10 cellular contexts compared by ENCODE assay signal in the genomic region with DNA sequence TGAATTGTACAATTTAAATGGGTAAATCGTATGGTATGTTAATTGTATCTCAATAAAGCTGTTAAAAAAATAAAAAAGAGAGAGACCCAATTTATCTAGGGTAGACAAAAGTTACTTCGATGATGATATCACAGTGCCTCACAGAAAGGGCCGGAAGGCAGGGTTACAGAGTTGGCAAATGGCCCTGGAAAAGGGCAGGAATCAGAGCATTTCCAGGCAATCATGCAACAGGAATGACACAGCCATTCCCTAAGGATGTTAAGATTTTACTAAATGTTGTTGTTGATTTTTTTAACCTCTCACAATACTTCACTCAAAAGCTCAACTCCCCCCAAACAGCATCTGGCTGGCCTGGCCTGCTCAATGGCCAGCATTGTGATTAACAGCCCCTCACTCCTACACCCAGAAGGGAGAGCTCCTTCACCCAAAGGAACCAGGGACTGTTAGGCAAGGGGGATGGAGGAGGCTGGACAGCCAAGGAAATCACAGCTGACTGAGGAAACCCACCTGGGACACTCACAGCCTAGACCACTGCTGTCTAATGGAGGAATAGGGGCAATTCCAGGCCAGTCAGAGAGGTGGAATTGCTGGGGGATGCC. TPM values are rescaled to one million over a fixed set of nuclear protein-coding genes. Genes with fewer than 3 reads are reported as not detected.
DNase-seq lines count a peak whose midpoint lies in the region; ATAC-seq and TF ChIP-seq lines count a peak whose summit lies in the region.
"Had no signal": no experiment of that assay in that cellular context is flagged by ENCODE, and none has a peak within 500 bp of the region (broad histone marks: within the 10 kb centered on the region; RNA-seq: fewer than 3 reads in every experiment).

No MANE protein-coding gene starts in this region.

- ATAC-seq in memory B cell (ENCODE audit: low read depth), result no peak

- H3K27ac Mint-ChIP-seq in HFFc6 (peak overlapping the region; percentile 90), memory B cell (peak overlapping the region; percentile 99)
- no peak overlapping the region for H3K27ac Mint-ChIP-seq in activated T-helper 2 cell treated with anti-CD3 and anti-CD28 coated beads, Interferon-gamma antibody, Interleukin-2, Interleukin-4, amounts not matched to agents 10 μg/mL and 5 μg/mL and 100 μg/mL, durations not matched to agents 14 hours and 24 hours and 36 hours
- H3K27ac Mint-ChIP-seq: activated CD4-positive, alpha-beta memory T cell treated with anti-CD3 and anti-CD28 coated beads for 36 hours had no signal

- H3K4me3 ChIP-seq in ACC112 (ENCODE audit: low read depth, low read length), result no peak overlapping the region

- peaks cover 26% of the 10 kb centered on the region for H3K4me1 ChIP-seq in ACC112 (ENCODE audit: control insufficient read depth, insufficient read depth, low read length, unreplicated experiment)

- no peaks in the 10 kb centered on the region; the same call in none of the 2 replicates for H3K27me3 Mint-ChIP-seq in HFFc6 (ENCODE audit: insufficient read depth)
- no peaks in the 10 kb centered on the region for H3K27me3 Mint-ChIP-seq in memory B cell
- no peaks in the 10 kb centered on the region for H3K27me3 Mint-ChIP-seq in activated T-helper 2 cell treated with anti-CD3 and anti-CD28 coated beads, Interferon-gamma antibody, Interleukin-2, Interleukin-4, amounts not matched to agents 10 μg/mL and 5 μg/mL and 100 μg/mL, durations not matched to agents 14 hours and 24 hours and 36 hours (ENCODE audit: low read depth)
- H3K27me3 Mint-ChIP-seq: activated CD4-positive, alpha-beta memory T cell treated with anti-CD3 and anti-CD28 coated beads for 36 hours had no signal

- intact Hi-C loops in activated T-helper 2 cell treated with anti-CD3 and anti-CD28 coated beads, Interferon-gamma antibody, Interleukin-2, Interleukin-4, amounts not matched to agents 10 μg/mL and 5 μg/mL and 100 μg/mL, durations not matched to agents 14 hours and 24 hours and 36 hours (cut with micrococcal nuclease), result no loop called here

- no peak for TF ChIP-seq CTCF in HFFc6 (IDR thresholded peaks at IDR 0.05)

- peak overlapping the region; percentile 69 for H3K27ac ChIP-seq in ACC112 (ENCODE audit: low read depth, low read length)

- peaks cover 5% of the 10 kb centered on the region for H3K79me2 ChIP-seq in ACC112 (ENCODE audit: control insufficient read depth, insufficient read depth, low read length, unreplicated experiment)

- peaks cover 11% of the 10 kb centered on the region; the same call in 1 of the 2 replicates for H3K36me3 ChIP-seq in ACC112 (ENCODE audit: insufficient read depth, low read length)

- H3K9me3 Mint-ChIP-seq in HFFc6 (no peaks in the 10 kb centered on the region), memory B cell (no peaks in the 10 kb centered on the region)
- H3K9me3 Mint-ChIP-seq in activated T-helper 2 cell treated with anti-CD3 and anti-CD28 coated beads, Interferon-gamma antibody, Interleukin-2, Interleukin-4, amounts not matched to agents 10 μg/mL and 5 μg/mL and 100 μg/mL, durations not matched to agents 14 hours and 24 hours and 36 hours, result no peaks in the 10 kb centered on the region

- H3K36me3 Mint-ChIP-seq in HFFc6 (ENCODE audit: low read depth) (peaks cover 36% of the 10 kb centered on the region), memory B cell (peaks cover 30% of the 10 kb centered on the region)
- H3K36me3 Mint-ChIP-seq in activated T-helper 2 cell treated with anti-CD3 and anti-CD28 coated beads, Interferon-gamma antibody, Interleukin-2, Interleukin-4, amounts not matched to agents 10 μg/mL and 5 μg/mL and 100 μg/mL, durations not matched to agents 14 hours and 24 hours and 36 hours (ENCODE audit: low read depth), result peaks cover 44% of the 10 kb centered on the region

- H3K4me3 Mint-ChIP-seq in HFFc6 (no peak overlapping the region), memory B cell (no peak overlapping the region)
- H3K4me3 Mint-ChIP-seq in activated T-helper 2 cell treated with anti-CD3 and anti-CD28 coated beads, Interferon-gamma antibody, Interleukin-2, Interleukin-4, amounts not matched to agents 10 μg/mL and 5 μg/mL and 100 μg/mL, durations not matched to agents 14 hours and 24 hours and 36 hours (ENCODE audit: low read depth), result no peak overlapping the region
- H3K4me3 Mint-ChIP-seq: activated CD4-positive, alpha-beta memory T cell treated with anti-CD3 and anti-CD28 coated beads for 36 hours had no signal

- H2AFZ ChIP-seq in ACC112 (ENCODE audit: low read length, unreplicated experiment), result no peak overlapping the region

- H3K4me1 Mint-ChIP-seq in HFFc6 (ENCODE audit: low read depth), result peaks cover 39% of the 10 kb centered on the region
- peaks cover 24% of the 10 kb centered on the region for H3K4me1 Mint-ChIP-seq in memory B cell
- H3K4me1 Mint-ChIP-seq in activated T-helper 2 cell treated with anti-CD3 and anti-CD28 coated beads, Interferon-gamma antibody, Interleukin-2, Interleukin-4, amounts not matched to agents 10 μg/mL and 5 μg/mL and 100 μg/mL, durations not matched to agents 14 hours and 24 hours and 36 hours (ENCODE audit: low read depth), result peaks cover 38% of the 10 kb centered on the region

- H3K27me3 ChIP-seq in ACC112 (ENCODE audit: insufficient read depth, low read length), result no peaks in the 10 kb centered on the region

- DNase-seq in HFFc6, result peak; percentile 88
- peak; percentile 82 to 91 for DNase-seq in dermis microvascular lymphatic vessel endothelial cell (ENCODE audit: low read depth in 2 of 2)
- DNase-seq in memory B cell (ENCODE audit: low spot score in 2 of 2), result no peak
- no peak for DNase-seq in T-helper 2 cell
- DNase-seq in activated T-helper 2 cell treated with anti-CD3 and anti-CD28 coated beads, Interferon-gamma antibody, Interleukin-2, Interleukin-4, amounts not matched to agents 10 μg/mL and 5 μg/mL and 100 μg/mL, durations not matched to agents 14 hours and 24 hours and 36 hours (ENCODE audit: low spot score), result no peak
- no peak for DNase-seq in D341Med (ENCODE audit: low spot score)
- no peak for DNase-seq in NCI-H2227 treated with DMSO at 0.1 percent for 48 hours (lab: John Stamatoyannopoulos, UW)
- DNase-seq: activated CD4-positive, alpha-beta memory T cell treated with anti-CD3 and anti-CD28 coated beads for 36 hours; Karpas-422 had no signal

RNA-seq across cellular contexts. Expression of a gene that starts 7.7 kb away (rescaled TPM):
- 10 to 100 TPM; 70.5 to 74.9 (median 72.8) TPM for total RNA-seq in HFFc6 (2021; fragmentation: NEBNext Ultra II Directional; extraction: Animal tissue kit (Norgen Biotek cat#: 25700))
- total RNA-seq in dermis microvascular lymphatic vessel endothelial cell, result 56.6 and 58.4 TPM in 2 replicates
- 153 and 158 TPM in 2 replicates for total RNA-seq in activated T-helper 2 cell treated with anti-CD3 and anti-CD28 coated beads, Interferon-gamma antibody, Interleukin-2, Interleukin-4, amounts not matched to agents 10 μg/mL and 5 μg/mL and 100 μg/mL, durations not matched to agents 14 hours and 24 hours and 36 hours

Comparison
In these comparisons a context has a peak if more than half of its experiments do, and no peak if none do; other contexts are left out.
1. DNase-seq: peak in HFFc6 (single experiment) and dermis microvascular lymphatic vessel endothelial cell (2 of 2); none in memory B cell (0 of 2), T-helper 2 cell (0 of 5), activated T-helper 2 cell treated with anti-CD3 and anti-CD28 coated beads, Interferon-gamma antibody, Interleukin-2, Interleukin-4, amounts not matched to agents 10 μg/mL and 5 μg/mL and 100 μg/mL, durations not matched to agents 14 hours and 24 hours and 36 hours (single experiment), D341Med (single experiment) and NCI-H2227 treated with DMSO at 0.1 percent for 48 hours (single experiment).